ENCODE assay signal across 8 cellular contexts in genomic region chr19:14383898-14384669, GRCh38. TPM values are rescaled to one million over a fixed set of nuclear protein-coding genes. Genes with fewer than 3 reads are reported as not detected.
A peak's percentile ranks its signal among the peaks of the same experiment; 100 is the strongest.
DNase-seq lines count a peak whose midpoint lies in the region; ATAC-seq and TF ChIP-seq lines count a peak whose summit lies in the region.

No MANE protein-coding gene starts in this region.

- DNase-seq in GM13976 (ENCODE audit: low spot score) (peak; percentile 76), MV-4-11 (lab: John Stamatoyannopoulos, UW) (peak; percentile 97), heart right ventricle (no peak), retina (no peak), NCI-H2081 (lab: John Stamatoyannopoulos, UW) (no peak), Karpas-422 (no peak)
- DNase-seq in activated T-cell treated with anti-CD3 and anti-CD28 coated beads, Interleukin-2, amount 50 U/mL, for 48 hours, result peak; percentile 67 to 72
- peak; percentile 66 for DNase-seq in stimulated activated CD4-positive, alpha-beta T cell treated with anti-CD3 and anti-CD28 coated beads, Interleukin-15, amount 100 ng/mL, for 24 hours

- no peaks in the 10 kb centered on the region for H3K79me2 ChIP-seq in Karpas-422 (ENCODE audit: low read length)

- TF ChIP-seq CTCF in GM13976 (IDR thresholded peaks at IDR 0.05; ENCODE audit: borderline replicate concordance, control extremely low read depth, extremely low read depth, insufficient read depth, missing control alignments) (no peak), heart right ventricle (IDR thresholded peaks at IDR 0.05) (no peak)

- H3K36me3 ChIP-seq in heart right ventricle, result peaks cover 0 to 23% (median 0%) of the 10 kb centered on the region in 9 donors
- no peaks in the 10 kb centered on the region for H3K36me3 ChIP-seq in Karpas-422 (ENCODE audit: insufficient read depth, low read length)

- H3K27me3 ChIP-seq in heart right ventricle (no peaks in the 10 kb centered on the region), Karpas-422 (ENCODE audit: low read length) (no peaks in the 10 kb centered on the region)

- no peaks in the 10 kb centered on the region for H3K9me2 ChIP-seq in Karpas-422 (replicated peaks; ENCODE audit: insufficient read depth, low read length)

- in situ Hi-C loops in GM13976 (cut with MboI; ENCODE audit: low sequenced_read_pairs, unreplicated experiment), result no loop called here

- no peak overlapping the region for H3K9ac ChIP-seq in Karpas-422 (ENCODE audit: low read length)

- H3K4me3 ChIP-seq in heart right ventricle, result peak overlapping the region in 9 of 10 donors; percentile 15 to 96 (median 79)
- H3K4me3 ChIP-seq in Karpas-422 (ENCODE audit: low read length), result no peak overlapping the region

- ATAC-seq in heart right ventricle, result peak in 3 of 8 donors; percentile 11 to 32 (median 12)

- WGBS in heart right ventricle, 2 donors, result 50 to 52% methylated on average over 12 to 13 of the region's 13 CpGs

- intact Hi-C loops in heart right ventricle (cut with DNase I), result no loop called here

- H3K4me2 ChIP-seq in Karpas-422 (ENCODE audit: low read depth, low read length, poor library complexity, severe bottlenecking), result no peak overlapping the region

- H3K9me3 ChIP-seq in heart right ventricle (no peaks in the 10 kb centered on the region), Karpas-422 (ENCODE audit: low read length) (no peaks in the 10 kb centered on the region)

- H3K4me1 ChIP-seq in heart right ventricle (peaks cover 7 to 84% (median 49%) of the 10 kb centered on the region in 9 donors), Karpas-422 (ENCODE audit: low read length) (peaks cover 12% of the 10 kb centered on the region)

- H2AFZ ChIP-seq in Karpas-422 (ENCODE audit: low read length), result no peak overlapping the region

- no peaks in the 10 kb centered on the region for H4K20me1 ChIP-seq in Karpas-422 (ENCODE audit: insufficient read depth, low read depth, low read length)

- H3K27ac ChIP-seq in heart right ventricle (peak overlapping the region; percentile 12 to 96 (median 75)), Karpas-422 (ENCODE audit: low read length) (no peak overlapping the region)

RNA-seq across cellular contexts. Expression of gene ADGRE5, which starts 2.8 kb away (rescaled TPM):
- total RNA-seq in heart right ventricle, result 10 to 100 TPM; 24.0 to 58.0 (median 32.8) TPM
- polyA plus RNA-seq in heart right ventricle, result 10 to 100 TPM; 14.5 to 30.6 TPM
- total RNA-seq in Karpas-422 (2014; rRNA removed; shearing (Covaris generic); ENCODE audit: low replicate concordance), result not detected in 2 replicates

RNA-seq across cellular contexts. Expression of gene DDX39A, which starts 35.1 kb away (rescaled TPM):
- 10 to 100 TPM; 15.4 to 39.6 (median 21.7) TPM for total RNA-seq in heart right ventricle
- polyA plus RNA-seq in heart right ventricle, result 100 to 1,000 TPM in 1 of 2 donors, 10 to 100 TPM in 1; 78.3 to 110 TPM
- total RNA-seq in Karpas-422 (2014; rRNA removed; shearing (Covaris generic); ENCODE audit: low replicate concordance), result 92.4 and 151 TPM in 2 replicates

RNA-seq across cellular contexts. Expression of gene PKN1, which starts 49.0 kb away (rescaled TPM):
- total RNA-seq in heart right ventricle, result 100 to 1,000 TPM in 9 of 10 donors, 10 to 100 TPM in 1; 85.2 to 176 (median 126) TPM
- polyA plus RNA-seq in heart right ventricle, result 100 to 1,000 TPM; 108 to 146 TPM
- total RNA-seq in Karpas-422 (2014; rRNA removed; shearing (Covaris generic); ENCODE audit: low replicate concordance), result 66.3 and 186 TPM in 2 replicates

Comparison
In these comparisons a context has a peak if more than half of its experiments do, and no peak if none do; other contexts are left out.
1. DNase-seq: peak in GM13976 (single experiment), MV-4-11 (single experiment), activated T-cell treated with anti-CD3 and anti-CD28 coated beads, Interleukin-2, amount 50 U/mL, for 48 hours (2 of 2) and stimulated activated CD4-positive, alpha-beta T cell treated with anti-CD3 and anti-CD28 coated beads, Interleukin-15, amount 100 ng/mL, for 24 hours (single experiment); none in heart right ventricle (0 of 2), retina (single experiment), NCI-H2081 (0 of 2) and Karpas-422 (single experiment).
2. RNA of gene ADGRE5, which starts 2.8 kb away (total RNA-seq): 24.0 to 58.0 TPM in heart right ventricle; not detected in Karpas-422; every median in the first group is over 10 times any median in the second.